In genomic region chr15:94493176-94493575, GRCh38 we compare ENCODE assay signal across 33 cellular contexts.
"Had no signal": no experiment of that assay in that cellular context is flagged by ENCODE, and none has a peak within 500 bp of the region (broad histone marks: within the 10 kb centered on the region; RNA-seq: fewer than 3 reads in every experiment).

No MANE protein-coding gene starts in this region.

- FAIRE-seq: colon had no signal

- H3K27me3 Mint-ChIP-seq: activated CD4-positive, alpha-beta T cell treated with anti-CD3 and anti-CD28 coated beads for 36 hours; activated naive CD4-positive, alpha-beta T cell treated with anti-CD3 and anti-CD28 coated beads, Interleukin-2, amount 10 ng/mL, durations not matched to agents 7 days and 5 days; T-helper 17 cell had no signal

- H3K27ac Mint-ChIP-seq: activated B cell treated with CpG ODN at 0.5 μM for 24 hours; activated CD4-positive, alpha-beta memory T cell treated with anti-CD3 and anti-CD28 coated beads for 36 hours; activated CD4-positive, alpha-beta T cell treated with anti-CD3 and anti-CD28 coated beads for 36 hours; activated CD4-positive, alpha-beta T cell treated with anti-CD3 and anti-CD28 coated beads, Interleukin-2, amount 10 ng/mL, durations not matched to agents 24 days and 14 days; activated CD8-positive, alpha-beta memory T cell treated with anti-CD3 and anti-CD28 coated beads, Interleukin-2, amount 10 ng/mL, durations not matched to agents 7 days and 5 days; activated CD8-positive, alpha-beta T cell treated with anti-CD3 and anti-CD28 coated beads, Interleukin-2, amount 10 ng/mL, durations not matched to agents 7 days and 5 days; activated naive CD4-positive, alpha-beta T cell treated with anti-CD3 and anti-CD28 coated beads, Interleukin-2, amount 10 ng/mL, durations not matched to agents 7 days and 5 days; activated naive CD4-positive, alpha-beta T cell treated with anti-CD3 and anti-CD28 coated beads, Interleukin-2, amount 50 U/mL, for 72 hours; activated naive CD8-positive, alpha-beta T cell treated with anti-CD3 and anti-CD28 coated beads, Interleukin-2, amount 10 ng/mL, durations not matched to agents 7 days and 5 days; activated T-cell treated with anti-CD3 and anti-CD28 coated beads, Interleukin-2, amount 50 U/mL, for 24 hours; activated T-cell treated with anti-CD3 and anti-CD28 coated beads, Interleukin-2, amount 50 U/mL, for 72 hours; brain; effector memory CD8-positive, alpha-beta T cell; T-helper 17 cell; T-helper 2 cell treated with Interferon-gamma antibody and Interleukin-4, amounts not matched to agents 5 μg/mL and 100 μg/mL, for 36 hours had no signal

- H3K36me3 ChIP-seq: ascending aorta, gastrocnemius medialis, heart left ventricle, WERI-Rb-1 had no signal

- H3K4me3 Mint-ChIP-seq: activated B cell treated with CpG ODN at 0.5 μM for 24 hours; activated CD4-positive, alpha-beta memory T cell treated with anti-CD3 and anti-CD28 coated beads for 36 hours; activated CD4-positive, alpha-beta T cell treated with anti-CD3 and anti-CD28 coated beads for 36 hours; activated CD4-positive, alpha-beta T cell treated with anti-CD3 and anti-CD28 coated beads, Interleukin-2, amount 10 ng/mL, durations not matched to agents 24 days and 14 days; activated CD8-positive, alpha-beta memory T cell treated with anti-CD3 and anti-CD28 coated beads, Interleukin-2, amount 10 ng/mL, durations not matched to agents 7 days and 5 days; activated CD8-positive, alpha-beta T cell treated with anti-CD3 and anti-CD28 coated beads, Interleukin-2, amount 10 ng/mL, durations not matched to agents 7 days and 5 days; activated naive CD4-positive, alpha-beta T cell treated with anti-CD3 and anti-CD28 coated beads, Interleukin-2, amount 10 ng/mL, durations not matched to agents 7 days and 5 days; activated naive CD8-positive, alpha-beta T cell treated with anti-CD3 and anti-CD28 coated beads, Interleukin-2, amount 10 ng/mL, durations not matched to agents 7 days and 5 days; activated T-cell treated with anti-CD3 and anti-CD28 coated beads, Interleukin-2, amount 50 U/mL, for 24 hours; activated T-cell treated with anti-CD3 and anti-CD28 coated beads, Interleukin-2, amount 50 U/mL, for 72 hours; brain; effector memory CD8-positive, alpha-beta T cell; T-helper 17 cell; T-helper 2 cell treated with Interferon-gamma antibody and Interleukin-4, amounts not matched to agents 5 μg/mL and 100 μg/mL, for 36 hours had no signal

- H3K4me3 ChIP-seq: ascending aorta, gastrocnemius medialis, heart left ventricle had no signal

- DNase-seq: activated B cell treated with CpG ODN at 0.5 μM for 24 hours; activated CD4-positive, alpha-beta memory T cell treated with anti-CD3 and anti-CD28 coated beads for 36 hours; activated CD4-positive, alpha-beta T cell treated with anti-CD3 and anti-CD28 coated beads for 36 hours; activated CD4-positive, alpha-beta T cell treated with anti-CD3 and anti-CD28 coated beads, Interleukin-2, amount 10 ng/mL, durations not matched to agents 24 days and 14 days; activated CD4-positive, CD25-positive, alpha-beta regulatory T cell treated with anti-CD3 and anti-CD28 coated beads, Interleukin-2, amount 50 U/mL, for 72 hours; activated CD8-positive, alpha-beta memory T cell treated with anti-CD3 and anti-CD28 coated beads, Interleukin-2, amount 10 ng/mL, durations not matched to agents 7 days and 5 days; activated CD8-positive, alpha-beta memory T cell treated with anti-CD3 and anti-CD28 coated beads, Interleukin-2, amount 50 U/mL, for 4 hours; activated CD8-positive, alpha-beta T cell treated with anti-CD3 and anti-CD28 coated beads, Interleukin-2, amount 10 ng/mL, durations not matched to agents 7 days and 5 days; activated gamma-delta T cell; activated naive CD4-positive, alpha-beta T cell; activated naive CD4-positive, alpha-beta T cell treated with anti-CD3 and anti-CD28 coated beads, Interleukin-2, amount 10 ng/mL, durations not matched to agents 7 days and 5 days; activated naive CD8-positive, alpha-beta T cell treated with anti-CD3 and anti-CD28 coated beads, Interleukin-2, amount 10 ng/mL, durations not matched to agents 7 days and 5 days; activated T-cell treated with anti-CD3 and anti-CD28 coated beads, Interleukin-2, amount 50 U/mL, for 24 hours; activated T-cell treated with anti-CD3 and anti-CD28 coated beads, Interleukin-2, amount 50 U/mL, for 72 hours; caudate nucleus; cortex of kidney; dermis blood vessel endothelial cell; effector CD4-positive, alpha-beta T cell; effector memory CD8-positive, alpha-beta T cell; foreskin fibroblast; gastrocnemius medialis; glutamatergic neuron; heart left ventricle; T-helper 1 cell; T-helper 17 cell; T1000; WERI-Rb-1 had no signal

- H3K36me3 Mint-ChIP-seq: activated CD4-positive, alpha-beta memory T cell treated with anti-CD3 and anti-CD28 coated beads for 36 hours; activated CD8-positive, alpha-beta memory T cell treated with anti-CD3 and anti-CD28 coated beads, Interleukin-2, amount 10 ng/mL, durations not matched to agents 7 days and 5 days; activated naive CD4-positive, alpha-beta T cell treated with anti-CD3 and anti-CD28 coated beads, Interleukin-2, amount 10 ng/mL, durations not matched to agents 7 days and 5 days; activated naive CD4-positive, alpha-beta T cell treated with anti-CD3 and anti-CD28 coated beads, Interleukin-2, amount 50 U/mL, for 72 hours; activated naive CD8-positive, alpha-beta T cell treated with anti-CD3 and anti-CD28 coated beads, Interleukin-2, amount 10 ng/mL, durations not matched to agents 7 days and 5 days; brain had no signal

- ATAC-seq: activated CD4-positive, alpha-beta T cell treated with anti-CD3 and anti-CD28 coated beads for 36 hours; activated CD8-positive, alpha-beta memory T cell treated with anti-CD3 and anti-CD28 coated beads, Interleukin-2, amount 10 ng/mL, durations not matched to agents 7 days and 5 days; activated CD8-positive, alpha-beta T cell treated with anti-CD3 and anti-CD28 coated beads, Interleukin-2, amount 10 ng/mL, durations not matched to agents 7 days and 5 days; activated naive CD4-positive, alpha-beta T cell treated with anti-CD3 and anti-CD28 coated beads, Interleukin-2, amount 50 U/mL, for 72 hours; activated T-cell treated with anti-CD3 and anti-CD28 coated beads, Interleukin-2, amount 50 U/mL, for 72 hours; effector memory CD8-positive, alpha-beta T cell; esophagus mucosa; gastrocnemius medialis; heart left ventricle; T-helper 17 cell had no signal

- H3K9me3 ChIP-seq: ascending aorta, gastrocnemius medialis, heart left ventricle had no signal

- H3K4me1 Mint-ChIP-seq: activated CD4-positive, alpha-beta T cell treated with anti-CD3 and anti-CD28 coated beads for 36 hours; activated CD4-positive, alpha-beta T cell treated with anti-CD3 and anti-CD28 coated beads, Interleukin-2, amount 10 ng/mL, durations not matched to agents 24 days and 14 days; activated CD8-positive, alpha-beta memory T cell treated with anti-CD3 and anti-CD28 coated beads, Interleukin-2, amount 10 ng/mL, durations not matched to agents 7 days and 5 days; activated naive CD4-positive, alpha-beta T cell treated with anti-CD3 and anti-CD28 coated beads, Interleukin-2, amount 10 ng/mL, durations not matched to agents 7 days and 5 days; activated naive CD8-positive, alpha-beta T cell treated with anti-CD3 and anti-CD28 coated beads, Interleukin-2, amount 10 ng/mL, durations not matched to agents 7 days and 5 days; brain; T-helper 17 cell had no signal

- H3K4me1 ChIP-seq: ascending aorta, gastrocnemius medialis, heart left ventricle had no signal

- H3K27me3 ChIP-seq: ascending aorta, gastrocnemius medialis, heart left ventricle had no signal

- H3K27ac ChIP-seq: ascending aorta, gastrocnemius medialis, heart left ventricle, WERI-Rb-1 had no signal

- H3K9me3 Mint-ChIP-seq: activated CD4-positive, alpha-beta T cell treated with anti-CD3 and anti-CD28 coated beads, Interleukin-2, amount 10 ng/mL, durations not matched to agents 24 days and 14 days; activated naive CD4-positive, alpha-beta T cell treated with anti-CD3 and anti-CD28 coated beads, Interleukin-2, amount 10 ng/mL, durations not matched to agents 7 days and 5 days; effector memory CD8-positive, alpha-beta T cell; T-helper 2 cell treated with Interferon-gamma antibody and Interleukin-4, amounts not matched to agents 5 μg/mL and 100 μg/mL, for 36 hours had no signal
